8 cellular contexts compared by ENCODE assay signal in the genomic region with DNA sequence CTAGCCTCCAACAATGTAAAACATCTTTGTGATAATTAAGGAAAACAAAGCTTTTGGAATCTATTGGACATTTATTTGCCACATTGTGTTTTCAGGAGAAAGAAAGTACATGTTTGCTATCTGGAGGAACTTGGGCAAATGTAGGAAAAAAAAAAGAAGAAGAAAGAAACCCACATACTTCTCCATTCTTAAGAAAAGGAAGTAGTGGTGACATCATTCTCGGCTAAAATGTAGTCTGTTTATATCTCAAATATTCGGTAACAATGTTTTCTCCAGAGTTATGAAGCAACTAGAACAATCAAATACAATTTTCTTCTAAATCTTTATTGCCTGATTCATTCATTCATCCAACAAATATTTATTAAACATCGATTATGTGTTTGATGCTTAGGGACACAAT. TPM values are rescaled to one million over a fixed set of nuclear protein-coding genes. Genes with fewer than 3 reads are reported as not detected.
DNase-seq lines count a peak whose midpoint lies in the region; ATAC-seq and TF ChIP-seq lines count a peak whose summit lies in the region.

No MANE protein-coding gene starts in this region.

- H3K27ac Mint-ChIP-seq in Calu3 (ENCODE audit: unreplicated experiment) (peak overlapping the region; percentile 82), nephron (peak overlapping the region; percentile 88 to 95 (median 92))
- peak overlapping the region; percentile 91 for H3K27ac Mint-ChIP-seq in activated naive CD8-positive, alpha-beta T cell treated with anti-CD3 and anti-CD28 coated beads for 36 hours

- H3K9me3 Mint-ChIP-seq in Calu3 (ENCODE audit: low read depth, unreplicated experiment), result no peaks in the 10 kb centered on the region
- peaks cover 8% of the 10 kb centered on the region for H3K9me3 Mint-ChIP-seq in activated naive CD8-positive, alpha-beta T cell treated with anti-CD3 and anti-CD28 coated beads for 36 hours
- H3K9me3 Mint-ChIP-seq in nephron, result no peaks in the 10 kb centered on the region

- no peak for TF ChIP-seq CTCF in Calu3 (IDR thresholded peaks at IDR 0.05; ENCODE audit: unreplicated experiment)
- no peak for TF ChIP-seq CTCF in nephron (IDR thresholded peaks at IDR 0.05; ENCODE audit: unreplicated experiment in 3 of 3)
- no peak for TF ChIP-seq CTCF in GM10248 (IDR thresholded peaks at IDR 0.05; ENCODE audit: control extremely low read depth, extremely low read depth, low read depth, missing control alignments)

- BruUV-seq in Calu3 (replicated peaks; lab: Mats Ljungman, UMichigan), result no TSS peak

- no peak for ATAC-seq in HG03520 (IDR thresholded peaks at IDR 0.05; ENCODE audit: unreplicated experiment)

- H3K36me3 Mint-ChIP-seq in Calu3 (ENCODE audit: insufficient read depth, unreplicated experiment), result peaks cover 42% of the 10 kb centered on the region
- peaks cover 31% of the 10 kb centered on the region for H3K36me3 Mint-ChIP-seq in activated naive CD8-positive, alpha-beta T cell treated with anti-CD3 and anti-CD28 coated beads for 36 hours
- no peaks in the 10 kb centered on the region for H3K36me3 Mint-ChIP-seq in nephron (ENCODE audit: low read depth)

- CTCF ChIA-PET in Calu3 (lab: Charles Lee) (no interaction called here), GM10248 (lab: Yijun Ruan, JAX) (interaction anchor here (1.1 kb wide), 1 partner anchor 15 kb away, joined by 3 read pairs; no protein-coding TSS in a partner anchor)

- no peak for DNase-seq in Calu3
- peak; percentile 93 for DNase-seq in MV-4-11 (lab: John Stamatoyannopoulos, UW)
- DNase-seq in activated naive CD8-positive, alpha-beta T cell treated with anti-CD3 and anti-CD28 coated beads for 36 hours, result no peak
- DNase-seq in DMS153 (lab: John Stamatoyannopoulos, UW), result no peak
- DNase-seq in cortex of kidney (lab: John Stamatoyannopoulos, UW), result no peak
- DNase-seq in GM10248 (ENCODE audit: extremely low spot score), result no peak

- POLR2A ChIA-PET in GM10248 (lab: Yijun Ruan, JAX), result no interaction called here

- intact Hi-C loops in Calu3 (cut with micrococcal nuclease; ENCODE audit: unreplicated experiment), result loop anchor here (2.0 kb wide), 1 partner anchor 65 kb away; no protein-coding TSS in a partner anchor

- H3K4me1 Mint-ChIP-seq in Calu3 (ENCODE audit: low read depth, unreplicated experiment), result peaks cover 49% of the 10 kb centered on the region
- peaks cover 58% of the 10 kb centered on the region for H3K4me1 Mint-ChIP-seq in activated naive CD8-positive, alpha-beta T cell treated with anti-CD3 and anti-CD28 coated beads for 36 hours
- peaks cover 18% of the 10 kb centered on the region for H3K4me1 Mint-ChIP-seq in nephron

- H3K27me3 Mint-ChIP-seq in Calu3 (ENCODE audit: unreplicated experiment) (no peaks in the 10 kb centered on the region), nephron (ENCODE audit: low read depth) (peaks cover 12% of the 10 kb centered on the region)
- H3K27me3 Mint-ChIP-seq in activated naive CD8-positive, alpha-beta T cell treated with anti-CD3 and anti-CD28 coated beads for 36 hours, result no peaks in the 10 kb centered on the region

- H3K4me3 Mint-ChIP-seq in Calu3 (ENCODE audit: low read depth, unreplicated experiment) (peak overlapping the region; percentile 66), nephron (peak overlapping the region; percentile 93 to 99 (median 94))
- H3K4me3 Mint-ChIP-seq in activated naive CD8-positive, alpha-beta T cell treated with anti-CD3 and anti-CD28 coated beads for 36 hours, result peak overlapping the region; percentile 91

RNA-seq across cellular contexts. Expression of gene TGFBR2, which starts 2.3 kb away (rescaled TPM):
- 103 and 105 TPM in 2 replicates for total RNA-seq in Calu3 (2022)
- 10 to 100 TPM; 64.1 to 65.1 TPM for total RNA-seq in activated naive CD8-positive, alpha-beta T cell treated with anti-CD3 and anti-CD28 coated beads for 36 hours
